In the genomic region with DNA sequence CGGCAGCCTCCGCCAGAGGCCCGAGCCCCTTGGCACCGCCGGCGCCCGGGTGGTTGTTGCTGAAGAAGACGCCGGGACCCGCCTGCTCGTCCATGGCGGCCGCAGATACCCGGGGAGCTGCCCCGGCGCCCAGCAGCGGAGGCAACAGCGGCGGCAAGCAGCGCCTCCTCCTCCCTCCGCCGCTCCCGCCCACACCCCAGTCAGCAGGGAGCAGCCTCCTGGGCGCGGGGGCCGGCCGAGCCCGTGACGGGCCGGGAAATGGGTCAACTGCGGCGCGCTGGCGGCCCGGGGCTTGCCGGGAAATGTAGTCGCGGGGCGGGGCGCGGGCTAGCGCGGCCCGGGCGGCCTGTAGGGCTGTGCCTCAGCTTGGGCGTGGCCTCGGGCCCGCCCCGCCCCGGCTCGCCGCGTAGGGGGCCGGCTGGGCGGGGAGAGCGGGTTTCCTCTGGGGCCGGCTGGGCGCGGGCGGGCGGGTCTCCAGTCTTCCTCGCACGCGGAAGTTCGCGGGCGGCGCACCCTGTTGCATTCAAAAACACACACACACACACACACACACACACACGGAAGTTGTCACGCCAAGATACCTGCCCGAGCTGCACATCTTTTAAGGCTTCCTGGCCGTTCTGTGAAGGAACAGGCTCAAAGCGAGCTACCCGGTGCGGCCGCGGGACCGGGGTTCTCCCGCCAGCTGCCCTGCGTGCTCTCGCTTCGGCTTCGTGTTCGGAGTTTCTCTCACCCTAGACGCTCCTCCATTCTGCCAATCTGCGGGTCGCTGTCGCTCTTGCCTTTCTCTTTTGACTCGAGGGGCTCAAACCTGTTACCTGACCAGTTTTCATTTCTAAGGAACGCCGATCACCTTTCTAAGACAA, we compare ENCODE assay signal across 8 cellular contexts.
DNase-seq lines count a peak whose midpoint lies in the region; ATAC-seq and TF ChIP-seq lines count a peak whose summit lies in the region.

A gene with protein sequence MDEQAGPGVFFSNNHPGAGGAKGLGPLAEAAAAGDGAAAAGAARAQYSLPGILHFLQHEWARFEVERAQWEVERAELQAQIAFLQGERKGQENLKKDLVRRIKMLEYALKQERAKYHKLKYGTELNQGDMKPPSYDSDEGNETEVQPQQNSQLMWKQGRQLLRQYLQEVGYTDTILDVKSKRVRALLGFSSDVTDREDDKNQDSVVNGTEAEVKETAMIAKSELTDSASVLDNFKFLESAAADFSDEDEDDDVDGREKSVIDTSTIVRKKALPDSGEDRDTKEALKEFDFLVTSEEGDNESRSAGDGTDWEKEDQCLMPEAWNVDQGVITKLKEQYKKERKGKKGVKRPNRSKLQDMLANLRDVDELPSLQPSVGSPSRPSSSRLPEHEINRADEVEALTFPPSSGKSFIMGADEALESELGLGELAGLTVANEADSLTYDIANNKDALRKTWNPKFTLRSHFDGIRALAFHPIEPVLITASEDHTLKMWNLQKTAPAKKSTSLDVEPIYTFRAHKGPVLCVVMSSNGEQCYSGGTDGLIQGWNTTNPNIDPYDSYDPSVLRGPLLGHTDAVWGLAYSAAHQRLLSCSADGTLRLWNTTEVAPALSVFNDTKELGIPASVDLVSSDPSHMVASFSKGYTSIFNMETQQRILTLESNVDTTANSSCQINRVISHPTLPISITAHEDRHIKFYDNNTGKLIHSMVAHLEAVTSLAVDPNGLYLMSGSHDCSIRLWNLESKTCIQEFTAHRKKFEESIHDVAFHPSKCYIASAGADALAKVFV (minus strand): TSS at position 167 of the 866 bp plus-strand sequence. CDS start 73 bp downstream, at position 94.

- TF ChIP-seq CTCF in AG09319 (IDR thresholded peaks at IDR 0.05; ENCODE audit: low read depth, low read length): no peak

- peak within 1 kb of the TSS; percentile 71 for H3K27ac ChIP-seq in caudate nucleus (ENCODE audit: low read depth, low read length)

- peak; percentile 87 for DNase-seq in AG09319 (ENCODE audit: extremely low read depth, low read depth)
- DNase-seq in NCI-H345 treated with DMSO at 0.1 percent for 48 hours (lab: John Stamatoyannopoulos, UW; ENCODE audit: unreplicated experiment): peak; percentile 85
- peak; percentile 93 to 99 (median 96) for DNase-seq in activated CD4-positive, CD25-positive, alpha-beta regulatory T cell (lab: John Stamatoyannopoulos, UW)
- peak; percentile 35 to 98 (median 95) for DNase-seq in caudate nucleus (lab: John Stamatoyannopoulos, UW)
- DNase-seq in islet precursor cell: peak; percentile 99
- DNase-seq in stimulated activated CD4-positive, alpha-beta T cell treated with anti-CD3 and anti-CD28 coated beads, Interleukin-12 subunit alpha, Interleukin-12 subunit beta, amount 100 ng/mL, for 4 hours: peak; percentile 97

- ATAC-seq in GM19035 (IDR thresholded peaks at IDR 0.05; ENCODE audit: unreplicated experiment): peak; percentile 98
- ATAC-seq in HG03342 (IDR thresholded peaks at IDR 0.05; ENCODE audit: unreplicated experiment): peak; percentile 97

Comparison
In these comparisons a context has a peak if more than half of its experiments do, and no peak if none do; other contexts are left out.
1. Peak in every context shown above with its lines: DNase-seq, ATAC-seq and H3K27ac ChIP-seq.